ENCODE assay signal across 8 cellular contexts in genomic region chr1:44237721-44238457, GRCh38. TPM values are rescaled to one million over a fixed set of nuclear protein-coding genes. Genes with fewer than 3 reads are reported as not detected.
A peak's percentile ranks its signal among the peaks of the same experiment; 100 is the strongest.
DNase-seq lines count a peak whose midpoint lies in the region; ATAC-seq and TF ChIP-seq lines count a peak whose summit lies in the region.

No MANE protein-coding gene starts in this region.

- H3K27ac ChIP-seq in left ventricle myocardium inferior (replicated peaks) = no peak overlapping the region

- no peaks in the 10 kb centered on the region for H3K27me3 ChIP-seq in left ventricle myocardium inferior (ENCODE audit: low read depth)

- peak; percentile 93 for DNase-seq in EH (ENCODE audit: low read depth)
- DNase-seq in KBM-7 = peak; percentile 96
- peak; percentile 18 for DNase-seq in activated T-cell treated with anti-CD3 and anti-CD28 coated beads for 4 hours
- no peak for DNase-seq in left ventricle myocardium inferior
- DNase-seq in skeletal muscle cell (ENCODE audit: low read depth) = peak; percentile 36
- no peak for DNase-seq in HPDE6-E6E7 (ENCODE audit: extremely low spot score)

- in situ Hi-C loops in KBM-7 (cut with MboI; ENCODE audit: low pct_unique_long_range_greater_than_20kb, low sequenced_read_pairs) = no loop called here

- intact Hi-C loops in left ventricle myocardium inferior (cut with micrococcal nuclease) = no loop called here

- H3K9me3 ChIP-seq in left ventricle myocardium inferior (replicated peaks) = no peaks in the 10 kb centered on the region

- TF ChIP-seq CTCF in left ventricle myocardium inferior (IDR thresholded peaks at IDR 0.05; ENCODE audit: borderline replicate concordance) = peak; percentile 44

- ATAC-seq in GM19455 (IDR thresholded peaks at IDR 0.05; ENCODE audit: unreplicated experiment) = no peak
- ATAC-seq in GM18861 (IDR thresholded peaks at IDR 0.05; ENCODE audit: unreplicated experiment) = no peak

- H3K36me3 ChIP-seq in left ventricle myocardium inferior = no peaks in the 10 kb centered on the region

- H3K4me1 ChIP-seq in left ventricle myocardium inferior = peaks cover 27% of the 10 kb centered on the region

- no peak overlapping the region for H3K4me3 ChIP-seq in left ventricle myocardium inferior
- H3K4me3 ChIP-seq in skeletal muscle cell (ENCODE audit: low read depth, low read length) = no peak overlapping the region

RNA-seq across cellular contexts. Expression of gene DMAP1, which starts 24.6 kb away (rescaled TPM):
- total RNA-seq in left ventricle myocardium inferior = 26.7 TPM

Comparison
In these comparisons a context has a peak if more than half of its experiments do, and no peak if none do; other contexts are left out.
1. DNase-seq: peak in EH (single experiment), KBM-7 (single experiment), activated T-cell treated with anti-CD3 and anti-CD28 coated beads for 4 hours (single experiment) and skeletal muscle cell (single experiment); none in left ventricle myocardium inferior (single experiment) and HPDE6-E6E7 (single experiment).